12 cellular contexts compared by ENCODE assay signal in genomic region chr20:48945840-48946514, GRCh38. TPM values are rescaled to one million over a fixed set of nuclear protein-coding genes. Genes with fewer than 3 reads are reported as not detected.
DNase-seq lines count a peak whose midpoint lies in the region; ATAC-seq and TF ChIP-seq lines count a peak whose summit lies in the region.
"Had no signal": no experiment of that assay in that cellular context is flagged by ENCODE, and none has a peak within 500 bp of the region (broad histone marks: within the 10 kb centered on the region; RNA-seq: fewer than 3 reads in every experiment).

No MANE protein-coding gene starts in this region.

- no peak overlapping the region for H3K4ac ChIP-seq in mesenchymal stem cell (ENCODE audit: low read depth in 1 of 2, low read length in 2 of 2)

- H3K14ac ChIP-seq in mesenchymal stem cell (ENCODE audit: low read length in 2 of 2), result no peak overlapping the region

- no peak; the same call in 1 of the 2 replicates for TF ChIP-seq RAD21 in Ishikawa (IDR thresholded peaks at IDR 0.05; ENCODE audit: low read depth)

- peaks cover 26 to 80% of the 10 kb centered on the region in 2 experiments for H3K36me3 ChIP-seq in mesenchymal stem cell (ENCODE audit: control insufficient read depth in 1 of 2, insufficient read depth in 2 of 2, low read depth in 1 of 2, low read length in 2 of 2)
- peaks cover 2% of the 10 kb centered on the region; the same call in 1 of the 2 replicates for H3K36me3 ChIP-seq in GM23338 (ENCODE audit: insufficient read depth)

- H2AK5ac ChIP-seq in mesenchymal stem cell (ENCODE audit: low read length, severe bottlenecking), result no peak overlapping the region

- no peak overlapping the region for H3K4me3 Mint-ChIP-seq in MCF 10A (ENCODE audit: unreplicated experiment)
- no peak overlapping the region for H3K4me3 Mint-ChIP-seq in GM23338
- H3K4me3 Mint-ChIP-seq: CD4-positive, CD25-positive, alpha-beta regulatory T cell; effector memory CD8-positive, alpha-beta T cell had no signal

- H3K23ac ChIP-seq in mesenchymal stem cell (ENCODE audit: low read length in 2 of 2), result no peak overlapping the region

- peaks cover 46% of the 10 kb centered on the region for H3K36me3 Mint-ChIP-seq in MCF 10A (ENCODE audit: insufficient read depth, unreplicated experiment)
- H3K36me3 Mint-ChIP-seq in GM23338 (ENCODE audit: low read depth), result peaks cover 5% of the 10 kb centered on the region; the same call in 2 of the 3 replicates

- peaks cover 4% of the 10 kb centered on the region for H3K79me2 ChIP-seq in GM23338 (replicated peaks; ENCODE audit: insufficient read depth)

- BruUV-seq in MCF 10A (replicated peaks; lab: Mats Ljungman, UMichigan), result no TSS peak

- no peaks in the 10 kb centered on the region for H3K4me1 Mint-ChIP-seq in MCF 10A (ENCODE audit: insufficient read depth, unreplicated experiment)
- peaks cover 4% of the 10 kb centered on the region; the same call in 2 of the 3 replicates for H3K4me1 Mint-ChIP-seq in GM23338

- POLR2A ChIA-PET in MCF 10A (lab: Yijun Ruan, JAX), result interaction anchor here (0.9 to 2.9 kb wide), 2 partner anchors 19 to 24 kb away, joined by 5 to 8 read pairs; partner anchors contain the start of gene ARFGEF2

- ATAC-seq in HG02981 (IDR thresholded peaks at IDR 0.05; ENCODE audit: unreplicated experiment) (no peak), GM18505 (IDR thresholded peaks at IDR 0.05; ENCODE audit: unreplicated experiment) (no peak), GM23338 (no peak)
- ATAC-seq: effector memory CD8-positive, alpha-beta T cell had no signal

- H3K27ac Mint-ChIP-seq in MCF 10A (ENCODE audit: low read depth, unreplicated experiment), result no peak overlapping the region
- no peak overlapping the region for H3K27ac Mint-ChIP-seq in GM23338

- H3K27ac ChIP-seq in mesenchymal stem cell (ENCODE audit: low read length, poor library complexity, severe bottlenecking) (no peak overlapping the region), GM23338 (ENCODE audit: low read depth) (no peak overlapping the region)

- H2BK5ac ChIP-seq in mesenchymal stem cell (ENCODE audit: low read depth, low read length, poor library complexity, severe bottlenecking), result no peak overlapping the region

- no peak overlapping the region for H4K91ac ChIP-seq in mesenchymal stem cell (ENCODE audit: low read length)

- peaks cover 4% of the 10 kb centered on the region for H3K4me1 ChIP-seq in mesenchymal stem cell (ENCODE audit: control insufficient read depth, insufficient read depth, low read depth, low read length)
- no peaks in the 10 kb centered on the region for H3K4me1 ChIP-seq in GM23338 (ENCODE audit: insufficient read depth)

- H3K79me1 ChIP-seq in mesenchymal stem cell (replicated peaks; ENCODE audit: low read length, poor library complexity, severe bottlenecking), result peaks cover 42% of the 10 kb centered on the region

- TF ChIP-seq EP300 in Ishikawa (IDR thresholded peaks at IDR 0.05; ENCODE audit: borderline replicate concordance), result no peak

- no peaks in the 10 kb centered on the region for H3K27me3 Mint-ChIP-seq in MCF 10A (ENCODE audit: insufficient read depth, unreplicated experiment)
- no peaks in the 10 kb centered on the region for H3K27me3 Mint-ChIP-seq in GM23338 (ENCODE audit: insufficient read depth, low read depth, poor library complexity)
- H3K27me3 Mint-ChIP-seq: CD4-positive, CD25-positive, alpha-beta regulatory T cell; effector memory CD8-positive, alpha-beta T cell had no signal

- no peak overlapping the region for H2BK15ac ChIP-seq in mesenchymal stem cell (ENCODE audit: low read depth, poor library complexity, severe bottlenecking)

- H4K8ac ChIP-seq in mesenchymal stem cell (ENCODE audit: low read length), result no peak overlapping the region

- H3K9me3 ChIP-seq in mesenchymal stem cell (ENCODE audit: control insufficient read depth, low read length), result no peaks in the 10 kb centered on the region

- no peak overlapping the region for H2BK120ac ChIP-seq in mesenchymal stem cell (ENCODE audit: low read depth, low read length)

- peaks cover 25% of the 10 kb centered on the region for H4K20me1 ChIP-seq in GM23338 (replicated peaks; ENCODE audit: insufficient read depth)

- no peak overlapping the region for H2BK12ac ChIP-seq in mesenchymal stem cell (ENCODE audit: low read length in 2 of 2)

- no peak overlapping the region for H3K18ac ChIP-seq in mesenchymal stem cell (ENCODE audit: low read depth in 1 of 2, low read length in 2 of 2)

- no peaks in the 10 kb centered on the region for H3K9me3 Mint-ChIP-seq in MCF 10A (ENCODE audit: unreplicated experiment)
- no peaks in the 10 kb centered on the region for H3K9me3 Mint-ChIP-seq in GM23338
- H3K9me3 Mint-ChIP-seq: CD4-positive, CD25-positive, alpha-beta regulatory T cell; effector memory CD8-positive, alpha-beta T cell had no signal

- no peak overlapping the region for H3K9ac ChIP-seq in mesenchymal stem cell (ENCODE audit: low read length)

- CTCF ChIA-PET in MCF 10A (lab: Yijun Ruan, JAX), result interaction anchor here (0.6 to 0.7 kb wide), 4 partner anchors 35 to 559 kb away, joined by 3 read pairs; no protein-coding TSS in a partner anchor

- H3K9me2 ChIP-seq in GM23338 (ENCODE audit: insufficient read depth), result no peaks in the 10 kb centered on the region

- 71% methylated on average over 4 of the region's 6 CpGs for WGBS in mesenchymal stem cell

- DNase-seq in AG20443 (ENCODE audit: low spot score) (peak; percentile 40), MCF 10A (ENCODE audit: unreplicated experiment) (peak; percentile 25), mesenchymal stem cell (peak; percentile 84), NCI-H1092 treated with DMSO at 0.1 percent for 48 hours (lab: John Stamatoyannopoulos, UW) (no peak), GM23338 (ENCODE audit: low spot score) (no peak)
- DNase-seq: activated gamma-delta T cell treated with Interleukin-2 at 50 U/mL for 16 hours; CD4-positive, CD25-positive, alpha-beta regulatory T cell; effector memory CD8-positive, alpha-beta T cell; posterior cingulate gyrus had no signal

- no peak for TF ChIP-seq CTCF in MCF 10A (IDR thresholded peaks at IDR 0.05; ENCODE audit: unreplicated experiment)
- TF ChIP-seq CTCF in GM23338 (conservative IDR thresholded peaks at IDR 0.05; ENCODE audit: low read depth in 2 of 2), result no peak

- H3K4me2 ChIP-seq in mesenchymal stem cell (ENCODE audit: low read length, poor library complexity, severe bottlenecking) (no peak overlapping the region), GM23338 (no peak overlapping the region)

- TF ChIP-seq POLR2A in GM18505 (IDR thresholded peaks at IDR 0.05; ENCODE audit: borderline replicate concordance, extremely low read depth, insufficient read depth, insufficient read length), result no peak

- H2AFZ ChIP-seq in mesenchymal stem cell (ENCODE audit: low read depth, low read length) (no peak overlapping the region), GM23338 (no peak overlapping the region)

- H3K4me3 ChIP-seq in mesenchymal stem cell (ENCODE audit: insufficient read depth in 1 of 2, low read depth in 1 of 2, low read length in 2 of 2), result no peak overlapping the region
- H3K4me3 ChIP-seq in GM23338, result no peak overlapping the region

- intact Hi-C loops in MCF 10A (cut with micrococcal nuclease), result no loop called here

- H3K27me3 ChIP-seq in mesenchymal stem cell (ENCODE audit: control insufficient read depth in 1 of 2, insufficient read depth in 1 of 2, low read length in 2 of 2) (no peaks in the 10 kb centered on the region), GM23338 (ENCODE audit: insufficient read depth) (no peaks in the 10 kb centered on the region)

- no peaks in the 10 kb centered on the region for H3F3A ChIP-seq in GM23338 (replicated peaks; ENCODE audit: low read depth)

TF ChIP-seq in Ishikawa, 13 proteins besides CTCF, POLR2A, EP300 and RAD21:
- TF ChIP-seq TEAD4 (IDR thresholded peaks at IDR 0.05) (peak; percentile 66; the same call in 1 of the 2 replicates), TCF12 (IDR thresholded peaks at IDR 0.05; ENCODE audit: low read depth) (peak; percentile 84), EGR1 (IDR thresholded peaks at IDR 0.05) (no peak), NFIC (IDR thresholded peaks at IDR 0.05) (peak; percentile 47), YY1 (IDR thresholded peaks at IDR 0.05; ENCODE audit: low read depth) (peak; percentile 66; the same call in 1 of the 2 replicates), ZBTB7A (IDR thresholded peaks at IDR 0.05; ENCODE audit: low read depth) (no peak), MAX (IDR thresholded peaks at IDR 0.05) (peak; percentile 56; the same call in 1 of the 2 replicates)

TF ChIP-seq in GM23338, 12 proteins besides CTCF, POLR2A, EP300 and RAD21 (continues in another document):
- TF ChIP-seq STAT1 (IDR thresholded peaks at IDR 0.05; ENCODE audit: unreplicated experiment) (no peak), POLR2AphosphoS5 (IDR thresholded peaks at IDR 0.05; ENCODE audit: low read depth) (no peak), ZNF331 (CRISPR knock-in tag; IDR thresholded peaks at IDR 0.05; ENCODE audit: low read depth) (no peak), CREB1 (CRISPR knock-in tag; IDR thresholded peaks at IDR 0.05; ENCODE audit: low read depth) (no peak), JUNB (IDR thresholded peaks at IDR 0.05; ENCODE audit: unreplicated experiment) (no peak), NANOG (IDR thresholded peaks at IDR 0.05; ENCODE audit: borderline replicate concordance) (no peak)

RNA-seq across cellular contexts. Expression of gene ARFGEF2, which starts 24.5 kb away (rescaled TPM):
- total RNA-seq in MCF 10A (2022), result 30.3 and 33.5 TPM in 2 replicates
- 13.5 TPM for polyA plus RNA-seq in mesenchymal stem cell (2013, experiment 1 of 2)
- polyA plus RNA-seq in mesenchymal stem cell (2013, experiment 2 of 2), result 13.8 TPM
- 25.5 and 26.3 TPM in 2 replicates for total RNA-seq in GM23338 (2014; rRNA removed; shearing (Covaris generic))
- polyA plus RNA-seq in GM23338 (2016; fragmentation: Nextera tagmentation; extraction: Ambion mirVana), result 7.2 and 7.5 TPM in 2 replicates

Comparison
In these comparisons a context has a peak if more than half of its experiments do, and no peak if none do; other contexts are left out.
1. DNase-seq: peak in AG20443 (single experiment), MCF 10A (single experiment) and mesenchymal stem cell (single experiment); none in NCI-H1092 treated with DMSO at 0.1 percent for 48 hours (single experiment) and GM23338 (single experiment).